ENCODE assay signal across 10 cellular contexts in genomic region chr18:44826418-44827259, GRCh38.
DNase-seq lines count a peak whose midpoint lies in the region; ATAC-seq and TF ChIP-seq lines count a peak whose summit lies in the region.
"Had no signal": no experiment of that assay in that cellular context is flagged by ENCODE, and none has a peak within 500 bp of the region (broad histone marks: within the 10 kb centered on the region; RNA-seq: fewer than 3 reads in every experiment).

No MANE protein-coding gene starts in this region.

- DNase-seq in HAP-1 (ENCODE audit: low spot score in 2 of 2) (peak; percentile 78), RWPE1 (ENCODE audit: low spot score) (peak; percentile 16), fibroblast of villous mesenchyme (ENCODE audit: low read depth) (peak; percentile 87), osteoblast (ENCODE audit: insufficient read length, low spot score, missing footprints) (peak; percentile 85)
- DNase-seq in stimulated activated naive CD8-positive, alpha-beta T cell treated with anti-CD3 and anti-CD28 coated beads, Interleukin-15, Interleukin-2, amounts not matched to agents 100 U/mL and 50 U/mL, for 24 hours, result no peak

- H3K4me1 ChIP-seq in HAP-1 (peaks cover 12% of the 10 kb centered on the region), osteoblast (ENCODE audit: insufficient read depth, low read length) (peaks cover 10% of the 10 kb centered on the region)

- no peaks in the 10 kb centered on the region for H3K79me2 ChIP-seq in osteoblast (ENCODE audit: insufficient read depth, low read length)

- POLR2A ChIA-PET in RWPE1 (lab: Yijun Ruan, JAX; ENCODE audit: low non-redundant PET), result no interaction called here

- TF ChIP-seq CTCF in RWPE1 (conservative IDR thresholded peaks at IDR 0.05; ENCODE audit: low read depth) (no peak), fibroblast of villous mesenchyme (IDR thresholded peaks at IDR 0.05; ENCODE audit: insufficient read depth, low read depth, low read length) (no peak), osteoblast (IDR thresholded peaks at IDR 0.05; ENCODE audit: extremely low read depth, low read depth, low read length) (no peak)

- no peaks in the 10 kb centered on the region for H4K20me1 ChIP-seq in osteoblast (ENCODE audit: insufficient read depth, low read length)

- in situ Hi-C loops in HAP-1 (cut with MboI; ENCODE audit: low sequenced_read_pairs), result no loop called here

- H3K9me3 ChIP-seq in HAP-1, result no peaks in the 10 kb centered on the region
- no peaks in the 10 kb centered on the region for H3K9me3 ChIP-seq in osteoblast (ENCODE audit: low read depth, low read length)
- H3K9me3 ChIP-seq: neutrophil had no signal

- H3K27me3 ChIP-seq in HAP-1 (ENCODE audit: low read depth) (no peaks in the 10 kb centered on the region), osteoblast (ENCODE audit: insufficient read depth, low read length) (peaks cover 5% of the 10 kb centered on the region)

- H3K27ac ChIP-seq in RWPE1 (peak overlapping the region; percentile 71), osteoblast (ENCODE audit: low read depth, low read length) (peak overlapping the region; percentile 39)
- H3K27ac ChIP-seq: KMS-11, neutrophil had no signal

- ATAC-seq in HG03159 (IDR thresholded peaks at IDR 0.05; ENCODE audit: unreplicated experiment) (no peak), GM18868 (IDR thresholded peaks at IDR 0.05; ENCODE audit: unreplicated experiment) (no peak), GM19455 (IDR thresholded peaks at IDR 0.05; ENCODE audit: unreplicated experiment) (no peak)
- ATAC-seq in stimulated activated naive CD8-positive, alpha-beta T cell treated with anti-CD3 and anti-CD28 coated beads, Interleukin-15, Interleukin-2, amounts not matched to agents 100 U/mL and 50 U/mL, for 24 hours, result no peak

- H3K36me3 ChIP-seq in HAP-1 (replicated peaks) (no peaks in the 10 kb centered on the region), osteoblast (ENCODE audit: insufficient read depth, low read length) (no peaks in the 10 kb centered on the region)
- H3K36me3 ChIP-seq: neutrophil had no signal

- peak overlapping the region; percentile 81 for H2AFZ ChIP-seq in osteoblast (ENCODE audit: low read length)

- H3K4me3 ChIP-seq in HAP-1 (no peak overlapping the region), fibroblast of villous mesenchyme (ENCODE audit: low read depth, low read length) (no peak overlapping the region), osteoblast (ENCODE audit: insufficient read depth, low read length) (peak overlapping the region; percentile 12)

- CTCF ChIA-PET in RWPE1 (lab: Yijun Ruan, JAX), result no interaction called here

- peak overlapping the region; percentile 54 for H3K4me2 ChIP-seq in osteoblast (ENCODE audit: insufficient read depth, low read length)
- H3K4me2 ChIP-seq: KMS-11 had no signal
